8 cellular contexts compared by ENCODE assay signal in the genomic region with DNA sequence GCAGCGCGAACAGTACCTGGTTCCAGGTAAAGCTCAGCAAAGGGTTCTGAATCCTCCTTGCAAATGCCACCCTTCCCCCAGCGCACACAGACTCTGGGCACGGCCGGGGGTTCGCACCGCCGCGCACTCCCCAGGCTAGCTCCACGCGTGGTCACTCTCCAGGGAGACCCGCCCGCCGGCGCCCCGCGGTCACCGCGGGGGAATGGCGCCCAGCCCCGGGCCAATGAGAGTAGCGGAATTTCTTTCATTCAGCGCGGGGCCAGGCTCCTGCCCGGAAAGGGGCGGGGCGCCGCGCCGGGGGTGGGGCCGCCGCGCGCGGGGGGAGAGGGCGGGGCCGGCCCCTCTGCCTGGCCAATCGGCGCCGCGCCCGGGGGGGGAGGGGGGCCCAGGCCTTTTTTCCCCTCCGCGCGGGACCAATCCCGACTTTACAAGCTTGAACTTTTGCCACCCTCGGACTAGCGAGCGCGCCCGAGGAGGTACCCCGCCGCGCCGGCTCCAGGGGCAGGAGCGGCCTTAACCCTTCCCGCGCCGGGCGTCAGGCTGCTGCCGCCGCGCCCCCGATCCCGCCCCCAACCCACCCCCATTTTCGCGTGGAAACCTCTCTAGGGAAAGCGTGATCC. TPM values are rescaled to one million over a fixed set of nuclear protein-coding genes. Genes with fewer than 3 reads are reported as not detected.
A peak's percentile ranks its signal among the peaks of the same experiment; 100 is the strongest.
DNase-seq lines count a peak whose midpoint lies in the region; ATAC-seq and TF ChIP-seq lines count a peak whose summit lies in the region.

No MANE protein-coding gene starts in this region.

- H3K36me3 ChIP-seq in neuron (ENCODE audit: insufficient read depth, low read length) (no peaks in the 10 kb centered on the region), stomach smooth muscle (ENCODE audit: control insufficient read depth in 2 of 2, insufficient read depth in 2 of 2, low read length in 2 of 2) (no peaks in the 10 kb centered on the region)

- peak overlapping the region; percentile 65 for H3K4me3 ChIP-seq in neuron (ENCODE audit: low read length)
- peak overlapping the region; percentile 79 to 86 for H3K4me3 ChIP-seq in stomach smooth muscle (ENCODE audit: low read length in 2 of 2)

- peak overlapping the region; percentile 84 for H2AFZ ChIP-seq in neuron (ENCODE audit: low read depth, low read length)

- ATAC-seq in GM21786 (IDR thresholded peaks at IDR 0.05; ENCODE audit: unreplicated experiment) (peak; percentile 50), foreskin keratinocyte (peak; percentile 68)

- TF ChIP-seq CTCF in foreskin keratinocyte (conservative IDR thresholded peaks at IDR 0.05), result no peak

- H3K27me3 ChIP-seq in foreskin keratinocyte (peaks cover 38% of the 10 kb centered on the region), neuron (ENCODE audit: insufficient read depth, low read length) (no peaks in the 10 kb centered on the region), stomach smooth muscle (ENCODE audit: control insufficient read depth in 1 of 2, insufficient read depth in 2 of 2, low read length in 2 of 2) (no peaks in the 10 kb centered on the region)

- DNase-seq in DMS114 treated with DMSO at 0.1 percent for 48 hours (lab: John Stamatoyannopoulos, UW; ENCODE audit: unreplicated experiment) (peak; percentile 93), LoVo (ENCODE audit: low spot score) (peak; percentile 98), SHP77 treated with DMSO at 0.1 percent for 48 hours (lab: John Stamatoyannopoulos, UW) (peak; percentile 75), activated gamma-delta T cell (lab: John Stamatoyannopoulos, UW) (peak; percentile 80), foreskin keratinocyte (peak; percentile 58 to 82)

- peak overlapping the region; percentile 39 to 47 for H3K9ac ChIP-seq in stomach smooth muscle (ENCODE audit: low read length in 2 of 2)

- H3K4me1 ChIP-seq in foreskin keratinocyte (peaks cover 3% of the 10 kb centered on the region), neuron (ENCODE audit: insufficient read depth, low read length) (peaks cover 31% of the 10 kb centered on the region), stomach smooth muscle (ENCODE audit: control insufficient read depth, insufficient read depth, low read length) (peaks cover 34% of the 10 kb centered on the region)

- H3K9me3 ChIP-seq in neuron (ENCODE audit: low read length), result no peaks in the 10 kb centered on the region
- H3K9me3 ChIP-seq in stomach smooth muscle (ENCODE audit: control insufficient read depth in 2 of 2, low read length in 2 of 2), result no peaks in the 10 kb centered on the region

- no peak overlapping the region for H3K27ac ChIP-seq in foreskin keratinocyte
- peak overlapping the region; percentile 67 for H3K27ac ChIP-seq in stomach smooth muscle (ENCODE audit: low read length)

RNA-seq across cellular contexts. Expression of gene SMAD6, which starts 1.1 kb away (rescaled TPM):
- 0.10 TPM in 1 of 2 replicates, not detected in the other for total RNA-seq in foreskin keratinocyte
- 0.02 and 0.03 TPM in 2 replicates for polyA plus RNA-seq in foreskin keratinocyte
